In genomic region chr1:153611356-153611755, GRCh38 we compare ENCODE assay signal across 10 cellular contexts. TPM values are rescaled to one million over a fixed set of nuclear protein-coding genes. Genes with fewer than 3 reads are reported as not detected.
DNase-seq lines count a peak whose midpoint lies in the region; ATAC-seq, FAIRE-seq and TF ChIP-seq lines count a peak whose summit lies in the region.
"Had no signal": no experiment of that assay in that cellular context is flagged by ENCODE, and none has a peak within 500 bp of the region (broad histone marks: within the 10 kb centered on the region; RNA-seq: fewer than 3 reads in every experiment).

No MANE protein-coding gene starts in this region.

- H3K36me3 ChIP-seq in breast epithelium: no peaks in the 10 kb centered on the region
- H3K36me3 ChIP-seq in mucosa of stomach (ENCODE audit: control insufficient read depth, insufficient read depth, low read length): no peaks in the 10 kb centered on the region
- H3K36me3 ChIP-seq: neutrophil had no signal

- TF ChIP-seq POLR2A in A549 (IDR thresholded peaks at IDR 0.05; ENCODE audit: low read length) (no peak), breast epithelium (IDR thresholded peaks at IDR 0.05) (no peak)

- no peak for TF ChIP-seq RAD21 in A549 (conservative IDR thresholded peaks at IDR 0.05 in 1 of 2, IDR thresholded peaks at IDR 0.05 in 1 of 2)

- H3K4me3 ChIP-seq in A549 (peak overlapping the region; percentile 68), breast epithelium (peak overlapping the region in 2 of 3 donors; percentile 68 to 83), mucosa of stomach (ENCODE audit: low read length) (peak overlapping the region; percentile 75)

- TF ChIP-seq CTCF in A549 (IDR thresholded peaks at IDR 0.05) (no peak), breast epithelium (IDR thresholded peaks at IDR 0.05) (no peak)

- DNase-seq in A549 (ENCODE audit: low read depth in 1 of 2, low spot score in 1 of 2) (no peak), breast epithelium (ENCODE audit: low spot score in 2 of 2) (no peak), NCI-H187 (lab: John Stamatoyannopoulos, UW) (no peak), germinal center (ENCODE audit: low spot score) (no peak)
- no peak for DNase-seq in naive thymus-derived CD8-positive, alpha-beta T cell
- DNase-seq: activated T-cell treated with anti-CD3 and anti-CD28 coated beads for 4 hours, erythroblast, SW 1271 had no signal

- no peaks in the 10 kb centered on the region for H3K4me1 Mint-ChIP-seq in naive thymus-derived CD8-positive, alpha-beta T cell

- FAIRE-seq in A549 (lab: Jason Lieb, UNC): no peak

- CTCF ChIA-PET in A549 (lab: Yijun Ruan, JAX): interaction anchor here (1.3 to 8.5 kb wide), 5 partner anchors 11 to 101 kb away, joined by 5 to 118 read pairs (median 11); partner anchors contain the start of genes S100A1 and S100A13

- H3K4me1 ChIP-seq in A549 (peaks cover 54% of the 10 kb centered on the region), breast epithelium (peaks cover 20 to 48% of the 10 kb centered on the region in 2 donors), mucosa of stomach (ENCODE audit: control insufficient read depth, insufficient read depth, low read length) (peaks cover 66% of the 10 kb centered on the region)

- H3K4me3 Mint-ChIP-seq in naive thymus-derived CD8-positive, alpha-beta T cell: no peak overlapping the region

- ATAC-seq in A549: no peak
- ATAC-seq in naive thymus-derived CD8-positive, alpha-beta T cell: no peak

- H3K27ac ChIP-seq in A549 (peak overlapping the region; percentile 91 to 96), breast epithelium (peak overlapping the region; percentile 98 to 100)
- H3K27ac ChIP-seq: neutrophil had no signal

- no peaks in the 10 kb centered on the region for H3K27me3 Mint-ChIP-seq in naive thymus-derived CD8-positive, alpha-beta T cell

- no peaks in the 10 kb centered on the region for H3K9me3 Mint-ChIP-seq in naive thymus-derived CD8-positive, alpha-beta T cell

- H3K36me3 Mint-ChIP-seq in naive thymus-derived CD8-positive, alpha-beta T cell: no peaks in the 10 kb centered on the region

- POLR2A ChIA-PET in A549 (lab: Yijun Ruan, JAX): interaction anchor here (0.7 to 4.7 kb wide), 4 partner anchors 16 to 66 kb away, joined by 3 to 49 read pairs (median 22); partner anchors contain the start of genes CHTOP and S100A13
- POLR2A ChIA-PET in naive thymus-derived CD8-positive, alpha-beta T cell (lab: Charles Lee): no interaction called here

- no peak overlapping the region for H3K27ac Mint-ChIP-seq in naive thymus-derived CD8-positive, alpha-beta T cell

- 36% methylated on average over 1 of the region's 1 CpG for WGBS in A549 (ENCODE audit: missing lambda C conversion rate)

- peak overlapping the region; percentile 98 for H3K9ac ChIP-seq in mucosa of stomach (ENCODE audit: low read length)

- H3K9me3 ChIP-seq in A549 (no peaks in the 10 kb centered on the region), breast epithelium (no peaks in the 10 kb centered on the region), mucosa of stomach (ENCODE audit: control insufficient read depth, low read length) (no peaks in the 10 kb centered on the region)
- H3K9me3 ChIP-seq: neutrophil had no signal

- H3K4me2 ChIP-seq in A549: peak overlapping the region; percentile 96

- no peak for TF ChIP-seq EP300 in A549 (IDR thresholded peaks at IDR 0.05)

- intact Hi-C loops in breast epithelium (cut with DNase I; ENCODE audit: low total_unique reads): no loop called here

- H3K27me3 ChIP-seq in breast epithelium: no peaks in the 10 kb centered on the region
- H3K27me3 ChIP-seq in mucosa of stomach (ENCODE audit: control insufficient read depth, insufficient read depth, low read length): no peaks in the 10 kb centered on the region

TF ChIP-seq in A549, 52 proteins besides CTCF, POLR2A, EP300 and RAD21:
- TF ChIP-seq MAFK (IDR thresholded peaks at IDR 0.05; ENCODE audit: partially characterized antibody): peak; percentile 57
- no peak for TF ChIP-seq HMGXB4 (CRISPR knock-in tag; IDR thresholded peaks at IDR 0.05; ENCODE audit: borderline replicate concordance)

RNA-seq across cellular contexts. Expression of gene S100A16, which starts 1.6 kb away (rescaled TPM):
- 270 and 294 TPM in 2 replicates for polyA plus RNA-seq in A549 (2011; rRNA removed)
- polyA plus RNA-seq in A549 (2012; cell fraction: cytosol; rRNA removed): 423 and 469 TPM in 2 replicates
- polyA plus RNA-seq in A549 (2012; cell fraction: nucleus; rRNA removed): 222 and 228 TPM in 2 replicates
- 259 to 298 TPM (median 290 TPM) in 3 replicates for polyA plus RNA-seq in A549 (2017; fragmentation: RNase III; extraction: RNeasy Plus Mini Kit Qiagen cat#74134 plus additional on column Dnase treatment)
- 146 and 182 TPM in 2 replicates for polyA minus RNA-seq in A549 (2011; rRNA and poly(A)+ RNA removed)
- total RNA-seq in breast epithelium: 100 to 1,000 TPM in 2 of 3 donors, 10 to 100 TPM in 1; 52.0 to 154 (median 102) TPM
- total RNA-seq in naive thymus-derived CD8-positive, alpha-beta T cell: not detected
- polyA plus RNA-seq in naive thymus-derived CD8-positive, alpha-beta T cell: not detected

RNA-seq across cellular contexts. Expression of gene S100A14, which starts 4.8 kb away (rescaled TPM):
- polyA plus RNA-seq in A549 (2011; rRNA removed): 0.21 and 0.65 TPM in 2 replicates
- polyA plus RNA-seq in A549 (2012; cell fraction: cytosol; rRNA removed): 0.16 TPM in 2 replicates
- polyA plus RNA-seq in A549 (2012; cell fraction: nucleus; rRNA removed): 0.27 and 0.65 TPM in 2 replicates
- 0.16 to 0.21 TPM (median 0.21 TPM) in 3 replicates for polyA plus RNA-seq in A549 (2017; fragmentation: RNase III; extraction: RNeasy Plus Mini Kit Qiagen cat#74134 plus additional on column Dnase treatment)
- 0.34 TPM in 1 of 2 replicates, not detected in the other for polyA minus RNA-seq in A549 (2011; rRNA and poly(A)+ RNA removed)
- 10 to 100 TPM in 2 of 3 donors, not detected in 1; 70.1 to 99.2 TPM for total RNA-seq in breast epithelium
- total RNA-seq in naive thymus-derived CD8-positive, alpha-beta T cell: not detected
- not detected for polyA plus RNA-seq in naive thymus-derived CD8-positive, alpha-beta T cell

RNA-seq across cellular contexts. Expression of gene S100A13, which starts 15.9 kb away (rescaled TPM):
- 98.9 and 113 TPM in 2 replicates for polyA plus RNA-seq in A549 (2011; rRNA removed)
- 133 and 151 TPM in 2 replicates for polyA plus RNA-seq in A549 (2012; cell fraction: cytosol; rRNA removed)
- polyA plus RNA-seq in A549 (2012; cell fraction: nucleus; rRNA removed): 59.8 and 69.0 TPM in 2 replicates
- 107 to 146 TPM (median 129 TPM) in 3 replicates for polyA plus RNA-seq in A549 (2017; fragmentation: RNase III; extraction: RNeasy Plus Mini Kit Qiagen cat#74134 plus additional on column Dnase treatment)
- 31.6 and 46.7 TPM in 2 replicates for polyA minus RNA-seq in A549 (2011; rRNA and poly(A)+ RNA removed)
- total RNA-seq in breast epithelium: 100 to 1,000 TPM; 163 to 221 (median 198) TPM
- total RNA-seq in naive thymus-derived CD8-positive, alpha-beta T cell: 1 to 10 TPM; 5.3 to 6.0 TPM
- polyA plus RNA-seq in naive thymus-derived CD8-positive, alpha-beta T cell: 1 to 10 TPM in 2 of 3 donors, under 1 TPM in 1; 0.94 to 1.9 (median 1.1) TPM

RNA-seq across cellular contexts. Expression of gene S100A1, which starts 16.9 kb away (rescaled TPM):
- polyA plus RNA-seq in A549 (2011; rRNA removed) (0.52 and 0.59 TPM in 2 replicates), A549 (2017; fragmentation: RNase III; extraction: RNeasy Plus Mini Kit Qiagen cat#74134 plus additional on column Dnase treatment) (0.67 to 0.97 TPM (median 0.88 TPM) in 3 replicates)
- polyA plus RNA-seq in A549 (2012; cell fraction: cytosol; rRNA removed): 1.1 and 1.4 TPM in 2 replicates
- 0.22 and 0.41 TPM in 2 replicates for polyA plus RNA-seq in A549 (2012; cell fraction: nucleus; rRNA removed)
- polyA minus RNA-seq in A549 (2011; rRNA and poly(A)+ RNA removed): not detected in 2 replicates
- total RNA-seq in breast epithelium: 10 to 100 TPM in 2 of 3 donors, 1 to 10 TPM in 1; 6.1 to 40.0 (median 28.5) TPM
- total RNA-seq in naive thymus-derived CD8-positive, alpha-beta T cell: not detected
- polyA plus RNA-seq in naive thymus-derived CD8-positive, alpha-beta T cell: not detected

RNA-seq across cellular contexts. Expression of gene CHTOP, which starts 22.5 kb away (rescaled TPM):
- polyA plus RNA-seq in A549 (2011; rRNA removed): 81.6 and 98.1 TPM in 2 replicates
- 59.1 and 75.5 TPM in 2 replicates for polyA plus RNA-seq in A549 (2012; cell fraction: cytosol; rRNA removed)
- polyA plus RNA-seq in A549 (2012; cell fraction: nucleus; rRNA removed): 64.3 and 83.5 TPM in 2 replicates
- polyA plus RNA-seq in A549 (2017; fragmentation: RNase III; extraction: RNeasy Plus Mini Kit Qiagen cat#74134 plus additional on column Dnase treatment): 76.1 to 87.8 TPM (median 79.2 TPM) in 3 replicates
- 45.5 and 48.5 TPM in 2 replicates for polyA minus RNA-seq in A549 (2011; rRNA and poly(A)+ RNA removed)
- 100 to 1,000 TPM in 1 of 3 donors, 10 to 100 TPM in 2; 37.1 to 112 (median 71.8) TPM for total RNA-seq in breast epithelium
- total RNA-seq in naive thymus-derived CD8-positive, alpha-beta T cell: 100 to 1,000 TPM; 152 to 155 TPM
- polyA plus RNA-seq in naive thymus-derived CD8-positive, alpha-beta T cell: 10 to 100 TPM; 45.2 to 74.7 (median 48.8) TPM

Comparison
In these comparisons a context has a peak if more than half of its experiments do, and no peak if none do; other contexts are left out.
1. RNA of gene S100A16, which starts 1.6 kb away (total RNA-seq): 52.0 to 154 TPM in breast epithelium; not detected in naive thymus-derived CD8-positive, alpha-beta T cell; every median in the first group is over 10 times any median in the second.
2. RNA of gene S100A13, which starts 15.9 kb away (total RNA-seq): 163 to 221 TPM in breast epithelium; 5.3 to 6.0 TPM in naive thymus-derived CD8-positive, alpha-beta T cell; every median in the first group is over 10 times any median in the second.
3. Peak in every context shown above with its lines, with median percentiles within 50 percentile points of each other: H3K4me3 ChIP-seq.